In genomic region chr1:120175688-120176087, GRCh38 we compare ENCODE assay signal across 8 cellular contexts. TPM values are rescaled to one million over a fixed set of nuclear protein-coding genes. Genes with fewer than 3 reads are reported as not detected.
A peak's percentile ranks its signal among the peaks of the same experiment; 100 is the strongest.
DNase-seq lines count a peak whose midpoint lies in the region; ATAC-seq, FAIRE-seq and TF ChIP-seq lines count a peak whose summit lies in the region.
"Not testable (repeated sequence)": the region's sequence is repeated elsewhere in the genome, so short reads cannot be mapped to it uniquely, and the experiment has no call there.

No MANE protein-coding gene starts in this region.

- CTCF ChIA-PET in A549 (lab: Yijun Ruan, JAX), result interaction anchor here (1.4 kb wide), 1 partner anchor 289 kb away, joined by 3 read pairs; no protein-coding TSS in a partner anchor

- H3K9me3 ChIP-seq in A549; lung (ENCODE audit: control insufficient read depth in 2 of 2, insufficient read depth in 1 of 2, low read length in 1 of 2); gastrocnemius medialis: not testable (repeated sequence)

- peak in 1 of 2 experiments; percentile 13; a peak in 2 of 6 replicates for ATAC-seq in A549
- not testable (repeated sequence) for ATAC-seq in lung (ENCODE audit: insufficient read depth, low FRiP score)
- ATAC-seq in gastrocnemius medialis, result peak; percentile 45 to 51

- intact Hi-C loops in gastrocnemius medialis (cut with DNase I; ENCODE audit: low total_unique reads), result not testable (repeated sequence)

- not testable (repeated sequence) for H3K4me1 ChIP-seq in A549; lung (ENCODE audit: control insufficient read depth in 2 of 2, insufficient read depth in 2 of 2, low read length in 2 of 2); gastrocnemius medialis

- POLR2A ChIA-PET in A549 (lab: Yijun Ruan, JAX), result interaction anchor here (0.9 kb wide), 1 partner anchor 464 kb away, joined by 4 read pairs; the partner anchor contains the start of gene PHGDH

- H3K4me1 Mint-ChIP-seq in brain, result peaks cover 27% of the 10 kb centered on the region

- peaks cover 13% of the 10 kb centered on the region for H3K27me3 Mint-ChIP-seq in brain

- not testable (repeated sequence) for TF ChIP-seq CTCF in A549 (IDR thresholded peaks at IDR 0.05); GM12865 (IDR thresholded peaks at IDR 0.05; ENCODE audit: insufficient read depth, low read depth, low read length, missing control alignments); VCaP (conservative IDR thresholded peaks at IDR 0.05); brain (conservative IDR thresholded peaks at IDR 0.05); fibroblast of villous mesenchyme (IDR thresholded peaks at IDR 0.05; ENCODE audit: insufficient read depth, low read depth, low read length); lung (IDR thresholded peaks at IDR 0.05; ENCODE audit: control extremely low read depth, extremely low read depth); gastrocnemius medialis (IDR thresholded peaks at IDR 0.05 in 4 of 5, conservative IDR thresholded peaks at IDR 0.05 in 1 of 5)

- peak overlapping the region; percentile 95 to 100 (median 97) for H3K27ac Mint-ChIP-seq in brain

- TF ChIP-seq RAD21 in A549 (conservative IDR thresholded peaks at IDR 0.05 in 1 of 2, IDR thresholded peaks at IDR 0.05 in 1 of 2), result not testable (repeated sequence)

- not testable (repeated sequence) for H3K27me3 ChIP-seq in lung (ENCODE audit: control insufficient read depth, insufficient read depth); gastrocnemius medialis

- not testable (repeated sequence) for TF ChIP-seq POLR2A in A549 (IDR thresholded peaks at IDR 0.05; ENCODE audit: low read length); gastrocnemius medialis (IDR thresholded peaks at IDR 0.05)

- H3K36me3 Mint-ChIP-seq in brain, result not testable (repeated sequence)

- H3K4me3 Mint-ChIP-seq in brain, result peak overlapping the region; percentile 94 to 99 (median 98)

- not testable (repeated sequence) for H3K36me3 ChIP-seq in lung (ENCODE audit: control insufficient read depth in 2 of 2, insufficient read depth in 2 of 2, low read length in 2 of 2); gastrocnemius medialis

- in situ Hi-C loops in gastrocnemius medialis (cut with MboI; ENCODE audit: low sequenced_read_pairs in 4 of 4), result not testable (repeated sequence)

- not testable (repeated sequence) for DNase-seq in A549 (ENCODE audit: low read depth in 1 of 2, low spot score in 1 of 2); lung (ENCODE audit: low spot score); gastrocnemius medialis
- DNase-seq in GM12865 (ENCODE audit: low read depth), result peak; percentile 13
- DNase-seq in LHCN-M2 (ENCODE audit: low read depth), result peak; percentile 20
- DNase-seq in fibroblast of villous mesenchyme (ENCODE audit: low read depth), result peak; percentile 59

- H3K4me3 ChIP-seq in A549, result peak overlapping the region; percentile 84
- peak overlapping the region; percentile 96 for H3K4me3 ChIP-seq in GM12865 (ENCODE audit: low read depth, low read length)
- H3K4me3 ChIP-seq in fibroblast of villous mesenchyme (ENCODE audit: low read depth, low read length), result peak overlapping the region; percentile 99
- H3K4me3 ChIP-seq in lung, result peak overlapping the region; percentile 89
- H3K4me3 ChIP-seq in gastrocnemius medialis, result peak overlapping the region; percentile 63 to 92 (median 86)

- H3K9me3 Mint-ChIP-seq in brain, result not testable (repeated sequence)

- H3K27ac ChIP-seq in A549, result peak overlapping the region; percentile 82 to 91
- peak overlapping the region; percentile 86 for H3K27ac ChIP-seq in VCaP
- peak overlapping the region; percentile 74 to 100 for H3K27ac ChIP-seq in lung (ENCODE audit: low read depth in 1 of 2, low read length in 1 of 2)
- peak overlapping the region; percentile 89 to 97 (median 94) for H3K27ac ChIP-seq in gastrocnemius medialis

- peak overlapping the region; percentile 87 for H3K4me2 ChIP-seq in A549

- WGBS in A549 (ENCODE audit: missing lambda C conversion rate), result 6% methylated on average over 7 of the region's 7 CpGs
- 2 to 9% methylated on average over 7 of the region's 7 CpGs for WGBS in lung, 2 donors

- FAIRE-seq in A549 (lab: Jason Lieb, UNC), result not testable (repeated sequence)

- not testable (repeated sequence) for TF ChIP-seq EP300 in A549 (IDR thresholded peaks at IDR 0.05)

RNA-seq across cellular contexts. Expression of gene SEC22B, which starts 0.6 kb away (rescaled TPM):
- polyA plus RNA-seq in A549 (2011; rRNA removed) (14.7 and 17.7 TPM in 2 replicates), A549 (2017; fragmentation: RNase III; extraction: RNeasy Plus Mini Kit Qiagen cat#74134 plus additional on column Dnase treatment) (10.3 to 12.0 TPM (median 11.2 TPM) in 3 replicates), brain (ENCODE audit: insufficient read depth, low read depth, low replicate concordance) (14.2 TPM), lung (10 to 100 TPM; 20.6 to 24.4 TPM)
- polyA plus RNA-seq in A549 (2012; cell fraction: cytosol; rRNA removed), result 3.2 and 3.5 TPM in 2 replicates
- 2.1 and 3.8 TPM in 2 replicates for polyA plus RNA-seq in A549 (2012; cell fraction: nucleus; rRNA removed)
- 8.9 and 9.2 TPM in 2 replicates for polyA minus RNA-seq in A549 (2011; rRNA and poly(A)+ RNA removed)
- total RNA-seq in LHCN-M2 (2014; rRNA removed) (44.6 and 45.5 TPM in 2 replicates), fibroblast of villous mesenchyme (47.4 and 77.3 TPM in 2 replicates), lung (10 to 100 TPM; 27.0 to 50.8 TPM), gastrocnemius medialis (10 to 100 TPM; 14.6 to 25.1 (median 21.5) TPM)
- 32.4 TPM for polyA plus RNA-seq in LHCN-M2 (2012)
